In genomic region chr11:57888385-57888784, GRCh38 we compare ENCODE assay signal across 17 cellular contexts.
"Had no signal": no experiment of that assay in that cellular context is flagged by ENCODE, and none has a peak within 500 bp of the region (broad histone marks: within the 10 kb centered on the region; RNA-seq: fewer than 3 reads in every experiment).

No MANE protein-coding gene starts in this region.

- H3K79me2 ChIP-seq: hepatocyte had no signal

- H3K4me3 Mint-ChIP-seq: immature natural killer cell, mesothelial cell of epicardium had no signal

- H3K4me3 ChIP-seq: coronary artery, dorsolateral prefrontal cortex, esophagus muscularis mucosa, gastroesophageal sphincter, heart left ventricle, hepatocyte, left lung, lower lobe of right lung had no signal

- DNase-seq: dermis blood vessel endothelial cell; effector CD4-positive, alpha-beta T cell; effector memory CD4-positive, alpha-beta T cell; foreskin keratinocyte; heart left ventricle; immature natural killer cell; left cardiac atrium; left lung; left ventricle myocardium superior; lower lobe of right lung; mesenchymal stem cell had no signal

- H3K27me3 ChIP-seq: dorsolateral prefrontal cortex, esophagus muscularis mucosa, foreskin keratinocyte, gastroesophageal sphincter, heart left ventricle, hepatocyte, left lung had no signal

- H3K27ac Mint-ChIP-seq: immature natural killer cell, mesothelial cell of epicardium had no signal

- H2AFZ ChIP-seq: hepatocyte had no signal

- H3K36me3 Mint-ChIP-seq: immature natural killer cell, mesothelial cell of epicardium had no signal

- H3K4me1 ChIP-seq: esophagus muscularis mucosa, foreskin keratinocyte, gastroesophageal sphincter, heart left ventricle, left lung, lower lobe of right lung had no signal

- H3K36me3 ChIP-seq: esophagus muscularis mucosa, gastroesophageal sphincter, heart left ventricle, left lung, lower lobe of right lung had no signal

- H3K27ac ChIP-seq: coronary artery, esophagus muscularis mucosa, foreskin keratinocyte, gastroesophageal sphincter, heart left ventricle, hepatocyte, left lung, lower lobe of right lung had no signal

- H3K9me3 Mint-ChIP-seq: immature natural killer cell, mesothelial cell of epicardium had no signal

- H3K4me1 Mint-ChIP-seq: immature natural killer cell, mesothelial cell of epicardium had no signal

- H3K4me2 ChIP-seq: hepatocyte had no signal

- ATAC-seq: foreskin keratinocyte, gastroesophageal sphincter, heart left ventricle, left cardiac atrium, left lung, left ventricle myocardium superior, lower lobe of right lung had no signal
